In the genomic region with DNA sequence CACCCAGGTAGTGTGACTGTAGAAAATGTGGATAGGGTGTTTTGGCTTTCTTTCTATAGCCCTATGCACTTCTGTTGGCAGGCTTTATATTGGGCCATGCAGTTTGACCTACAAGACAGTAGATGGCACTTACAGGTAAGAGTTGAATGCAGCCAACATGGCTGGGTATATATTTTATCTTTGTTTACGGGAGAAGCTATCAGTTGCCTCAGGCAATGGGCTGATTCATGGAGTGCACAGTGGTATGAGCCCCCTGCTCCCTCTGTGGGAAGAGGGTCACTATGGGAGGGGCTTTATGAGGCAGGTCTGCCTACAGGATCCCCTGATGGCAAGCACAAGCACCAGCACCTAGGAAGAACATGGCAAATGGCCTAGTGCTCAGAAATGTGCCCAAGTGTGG, we compare ENCODE assay signal across 13 cellular contexts.
DNase-seq lines count a peak whose midpoint lies in the region; ATAC-seq, FAIRE-seq and TF ChIP-seq lines count a peak whose summit lies in the region.
"Had no signal": no experiment of that assay in that cellular context is flagged by ENCODE, and none has a peak within 500 bp of the region (broad histone marks: within the 10 kb centered on the region; RNA-seq: fewer than 3 reads in every experiment).

No MANE protein-coding gene starts in this region.

- in situ Hi-C loops in SK-MEL-5 (cut with HindIII; ENCODE audit: low pct_unique_long_range_greater_than_20kb, low sequenced_read_pairs) (no loop called here), HepG2 (cut with HindIII; ENCODE audit: extremely low pct_ligation_motif_present, low pct_unique_long_range_greater_than_20kb) (no loop called here)

- H3K27me3 ChIP-seq in fibroblast of lung (ENCODE audit: control insufficient read depth, insufficient read depth, low read length) (no peaks in the 10 kb centered on the region), HepG2 (ENCODE audit: control insufficient read depth in 1 of 2, insufficient read depth in 2 of 2, low read length in 2 of 2) (no peaks in the 10 kb centered on the region)
- H3K27me3 ChIP-seq: esophagus muscularis mucosa had no signal

- H3K4me2 ChIP-seq in fibroblast of lung (ENCODE audit: extremely low read depth, insufficient read depth, low read length) = no peak overlapping the region
- H3K4me2 ChIP-seq in HepG2 (ENCODE audit: low read depth, low read length) = no peak overlapping the region

- no peak for DNase-seq in AG09309 (ENCODE audit: low read depth)
- peak; percentile 23 for DNase-seq in SK-MEL-5 (ENCODE audit: low read depth, low spot score)
- DNase-seq in fibroblast of lung (ENCODE audit: low read depth in 2 of 2) = peak; percentile 35 to 41
- no peak for DNase-seq in NCI-H1436 treated with DMSO at 0.1 percent for 48 hours (lab: John Stamatoyannopoulos, UW)
- no peak for DNase-seq in Kasumi-1 (lab: John Stamatoyannopoulos, UW)
- no peak for DNase-seq in left colon
- DNase-seq in HepG2 (ENCODE audit: low spot score) = no peak
- DNase-seq: anterior cingulate cortex; CD4-positive, alpha-beta T cell; stimulated activated naive CD4-positive, alpha-beta T cell had no signal

- CTCF ChIA-PET in HEK293 (lab: Yijun Ruan, JAX) = interaction anchor here (0.6 to 1.3 kb wide), 4 partner anchors 80 to 990 kb away, joined by 3 read pairs; no protein-coding TSS in a partner anchor
- CTCF ChIA-PET in HepG2 (lab: Yijun Ruan, JAX; ENCODE audit: low intra/inter-chr PET ratio, low total read pairs) = no interaction called here

- H4K20me1 ChIP-seq in fibroblast of lung (ENCODE audit: control insufficient read depth, extremely low read depth, insufficient read depth, low read length) (no peaks in the 10 kb centered on the region), HepG2 (ENCODE audit: insufficient read depth, low read length) (no peaks in the 10 kb centered on the region)

- no peaks in the 10 kb centered on the region for H3K4me1 ChIP-seq in HEK293 (ENCODE audit: control insufficient read depth, insufficient read depth, low read length)
- no peaks in the 10 kb centered on the region for H3K4me1 ChIP-seq in fibroblast of lung (ENCODE audit: control insufficient read depth, extremely low read depth, insufficient read depth, low read length)
- H3K4me1 ChIP-seq in HepG2 (ENCODE audit: insufficient read depth, low read length) = no peaks in the 10 kb centered on the region
- H3K4me1 ChIP-seq: esophagus muscularis mucosa had no signal

- H3K27ac ChIP-seq in HEK293 (ENCODE audit: extremely low read depth, low read depth, low read length) (no peak overlapping the region), fibroblast of lung (ENCODE audit: insufficient read depth, low read length) (no peak overlapping the region), HepG2 (ENCODE audit: extremely low read length, insufficient read depth, low read length) (no peak overlapping the region)
- H3K27ac ChIP-seq: esophagus muscularis mucosa had no signal

- H2AFZ ChIP-seq in fibroblast of lung (ENCODE audit: low read length) = no peak overlapping the region
- no peak overlapping the region for H2AFZ ChIP-seq in HepG2 (ENCODE audit: low read length)

- intact Hi-C loops in left colon (cut with DNase I, micrococcal nuclease) (no loop called here), HepG2 (cut with micrococcal nuclease; ENCODE audit: unreplicated experiment) (no loop called here)

- BruUV-seq in HepG2 (replicated peaks; lab: Mats Ljungman, UMichigan) = no TSS peak

- POLR2A ChIA-PET in HEK293 (lab: Yijun Ruan, JAX) (no interaction called here), HepG2 (lab: Yijun Ruan, JAX) (no interaction called here)

- H3K36me3 ChIP-seq in HEK293 (ENCODE audit: control insufficient read depth in 2 of 2, insufficient read depth in 1 of 2, low read length in 2 of 2) = no peaks in the 10 kb centered on the region
- H3K36me3 ChIP-seq in fibroblast of lung (ENCODE audit: control insufficient read depth, insufficient read depth, low read length) = no peaks in the 10 kb centered on the region
- no peaks in the 10 kb centered on the region for H3K36me3 ChIP-seq in HepG2 (replicated peaks in 1 of 2; ENCODE audit: control insufficient read depth in 1 of 2, insufficient read depth in 2 of 2, low read length in 2 of 2)
- H3K36me3 ChIP-seq: esophagus muscularis mucosa had no signal

- TF ChIP-seq POLR2A in HepG2 (IDR thresholded peaks at IDR 0.05; ENCODE audit: insufficient read depth in 1 of 2, low read depth in 2 of 2, low read length in 2 of 2) = no peak

- no peak overlapping the region for H3K9ac ChIP-seq in fibroblast of lung (ENCODE audit: insufficient read depth, low read length)
- no peak overlapping the region for H3K9ac ChIP-seq in HepG2 (ENCODE audit: insufficient read depth, low read depth, low read length)

- FAIRE-seq in HepG2 (lab: Jason Lieb, UNC) = no peak
- FAIRE-seq: GM12891 had no signal

- no peak overlapping the region for H3K4me3 ChIP-seq in AG09309 (ENCODE audit: control insufficient read depth, low read depth, low read length)
- no peak overlapping the region for H3K4me3 ChIP-seq in HEK293 (ENCODE audit: low read depth, low read length)
- no peak overlapping the region for H3K4me3 ChIP-seq in fibroblast of lung (replicated peaks in 1 of 4; ENCODE audit: control extremely low read depth in 1 of 4, insufficient read depth in 1 of 4, low read depth in 3 of 4, low read length in 4 of 4)
- H3K4me3 ChIP-seq in HepG2 (replicated peaks in 1 of 3; ENCODE audit: insufficient read depth in 1 of 3, low read depth in 2 of 3, low read length in 3 of 3) = no peak overlapping the region
- H3K4me3 ChIP-seq: esophagus muscularis mucosa had no signal

- H3K79me2 ChIP-seq in fibroblast of lung (ENCODE audit: control insufficient read depth, insufficient read depth, low read length) (no peaks in the 10 kb centered on the region), HepG2 (ENCODE audit: insufficient read depth, low read length) (no peaks in the 10 kb centered on the region)

- WGBS in HepG2 (ENCODE audit: low lambda C conversion rate) = 8% methylated on average over 1 of the region's 1 CpG

- peak; percentile 21 for TF ChIP-seq CTCF in AG09309 (IDR thresholded peaks at IDR 0.05; ENCODE audit: control insufficient read depth, insufficient read depth, low read depth, low read length, missing control alignments)
- peak; percentile 30; the same call in 1 of the 2 replicates for TF ChIP-seq CTCF in HEK293 (tag by site-specific recombination; IDR thresholded peaks at IDR 0.05)
- TF ChIP-seq CTCF in fibroblast of lung (conservative IDR thresholded peaks at IDR 0.05 in 1 of 2, IDR thresholded peaks at IDR 0.05 in 1 of 2; ENCODE audit: low read depth in 1 of 2, low read length in 2 of 2) = peak in 1 of 2 donors; percentile 30
- no peak for TF ChIP-seq CTCF in HepG2 (CRISPR knock-in tag; IDR thresholded peaks at IDR 0.05)

- H3K9me3 ChIP-seq in HEK293 (ENCODE audit: control insufficient read depth, insufficient read depth, low read depth, low read length) (no peaks in the 10 kb centered on the region), fibroblast of lung (ENCODE audit: control insufficient read depth, insufficient read depth, low read depth, low read length) (no peaks in the 10 kb centered on the region), HepG2 (ENCODE audit: low read length) (peaks cover 42% of the 10 kb centered on the region)

- TF ChIP-seq EP300 in HepG2 (IDR thresholded peaks at IDR 0.05; ENCODE audit: low read depth in 2 of 2, low read length in 2 of 2) = no peak
- no peak for TF ChIP-seq EP300 in HepG2 (CRISPR knock-in tag; IDR thresholded peaks at IDR 0.05; ENCODE audit: borderline replicate concordance)

- TF ChIP-seq RAD21 in HepG2 (CRISPR knock-in tag; IDR thresholded peaks at IDR 0.05) = no peak

- no peak for ATAC-seq in left colon
- ATAC-seq in HepG2 = no peak

TF ChIP-seq in HEK293, 187 proteins besides CTCF, POLR2A, EP300 and RAD21:
- TF ChIP-seq, protein P1, sequence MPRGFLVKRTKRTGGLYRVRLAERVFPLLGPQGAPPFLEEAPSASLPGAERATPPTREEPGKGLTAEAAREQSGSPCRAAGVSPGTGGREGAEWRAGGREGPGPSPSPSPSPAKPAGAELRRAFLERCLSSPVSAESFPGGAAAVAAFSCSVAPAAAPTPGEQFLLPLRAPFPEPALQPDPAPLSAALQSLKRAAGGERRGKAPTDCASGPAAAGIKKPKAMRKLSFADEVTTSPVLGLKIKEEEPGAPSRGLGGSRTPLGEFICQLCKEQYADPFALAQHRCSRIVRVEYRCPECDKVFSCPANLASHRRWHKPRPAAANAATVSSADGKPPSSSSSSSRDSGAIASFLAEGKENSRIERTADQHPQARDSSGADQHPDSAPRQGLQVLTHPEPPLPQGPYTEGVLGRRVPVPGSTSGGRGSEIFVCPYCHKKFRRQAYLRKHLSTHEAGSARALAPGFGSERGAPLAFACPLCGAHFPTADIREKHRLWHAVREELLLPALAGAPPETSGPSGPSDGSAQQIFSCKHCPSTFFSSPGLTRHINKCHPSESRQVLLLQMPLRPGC (tag by site-specific recombination; IDR thresholded peaks at IDR 0.05) = no peak
- no peak for TF ChIP-seq ZNF548 (tag by site-specific recombination; IDR thresholded peaks at IDR 0.05)
- no peak for TF ChIP-seq ZNF221 (tag by site-specific recombination; IDR thresholded peaks at IDR 0.05; ENCODE audit: borderline replicate concordance)
- TF ChIP-seq ZNF654 (tag by site-specific recombination; IDR thresholded peaks at IDR 0.05; ENCODE audit: low read depth) = peak; percentile 57

TF ChIP-seq in HepG2, 621 proteins besides CTCF, POLR2A, EP300 and RAD21 (continues in another document):
- TF ChIP-seq MXD4 (CRISPR knock-in tag; IDR thresholded peaks at IDR 0.05) (no peak), GATAD1 (CRISPR knock-in tag; IDR thresholded peaks at IDR 0.05) (no peak), PAF1 (CRISPR knock-in tag; IDR thresholded peaks at IDR 0.05) (no peak), ZNF747 (CRISPR knock-in tag; IDR thresholded peaks at IDR 0.05; ENCODE audit: borderline replicate concordance) (no peak), JUND (CRISPR knock-in tag; IDR thresholded peaks at IDR 0.05) (no peak), PLSCR1 (CRISPR knock-in tag; IDR thresholded peaks at IDR 0.05; ENCODE audit: borderline replicate concordance) (no peak), ZNF570 (CRISPR knock-in tag; IDR thresholded peaks at IDR 0.05; ENCODE audit: borderline replicate concordance) (no peak), RNF2 (conservative IDR thresholded peaks at IDR 0.05; ENCODE audit: low read depth) (no peak), ZFP37 (CRISPR knock-in tag; IDR thresholded peaks at IDR 0.05; ENCODE audit: borderline replicate concordance) (no peak), GLI4 (CRISPR knock-in tag; IDR thresholded peaks at IDR 0.05; ENCODE audit: borderline replicate concordance) (no peak), ZZZ3 (CRISPR knock-in tag; IDR thresholded peaks at IDR 0.05; ENCODE audit: borderline replicate concordance) (no peak), ZNF10 (CRISPR knock-in tag; IDR thresholded peaks at IDR 0.05; ENCODE audit: borderline replicate concordance, low read depth) (no peak)

Comparison
In these comparisons a context has a peak if more than half of its experiments do, and no peak if none do; other contexts are left out.
1. DNase-seq: peak in SK-MEL-5 (single experiment) and fibroblast of lung (2 of 2); none in AG09309 (single experiment), NCI-H1436 treated with DMSO at 0.1 percent for 48 hours (single experiment), Kasumi-1 (0 of 2), left colon (0 of 2) and HepG2 (single experiment).